In the genomic region with DNA sequence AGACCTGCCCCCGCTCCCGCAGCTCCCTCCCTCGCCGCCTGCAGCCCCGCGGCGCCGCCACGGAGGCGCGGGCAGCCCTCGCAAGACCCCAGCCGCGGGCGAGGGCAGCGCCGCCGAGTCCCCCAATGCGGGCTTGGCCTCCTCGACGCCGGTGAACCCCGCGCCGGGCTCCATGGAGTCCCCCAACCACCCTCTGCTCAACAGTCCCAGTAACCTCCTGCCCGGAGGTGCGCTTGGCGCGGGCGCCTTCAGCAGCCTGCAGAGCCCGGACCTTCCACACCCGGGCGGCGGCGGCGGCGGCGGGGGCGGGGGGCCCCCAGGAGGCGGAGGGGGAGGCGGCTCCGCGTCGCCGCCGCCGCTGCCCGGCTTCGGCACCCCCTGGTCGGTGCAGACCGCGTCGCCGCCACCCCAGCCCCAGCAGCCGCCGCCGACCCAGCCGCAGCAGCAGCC, we compare ENCODE assay signal across 1 cellular context.
A peak's percentile ranks its signal among the peaks of the same experiment; 100 is the strongest.
TF ChIP-seq lines count a peak whose summit lies in the region.

No MANE protein-coding gene starts in this region.

TF ChIP-seq in H1, 55 proteins besides CTCF, POLR2A, EP300 and RAD21 (continued from another document):
- no peak for TF ChIP-seq CHD7 (IDR thresholded peaks at IDR 0.05; ENCODE audit: insufficient replicate concordance, low read length)
- no peak for TF ChIP-seq TCF12 (IDR thresholded peaks at IDR 0.05; ENCODE audit: low read depth, low read length)
- no peak for TF ChIP-seq ASH2L (IDR thresholded peaks at IDR 0.05; ENCODE audit: low read length)
- TF ChIP-seq BRCA1 (IDR thresholded peaks at IDR 0.05; ENCODE audit: low read depth, low read length): no peak
- TF ChIP-seq TAF1 (IDR thresholded peaks at IDR 0.05; ENCODE audit: low read depth, low read length): no peak
- TF ChIP-seq TBP (IDR thresholded peaks at IDR 0.05; ENCODE audit: low read depth, low read length): no peak
- peak; percentile 23 for TF ChIP-seq EZH2 (IDR thresholded peaks at IDR 0.05; ENCODE audit: low read depth, low read length, severe bottlenecking)
- TF ChIP-seq MAFK (IDR thresholded peaks at IDR 0.05; ENCODE audit: low read depth, low read length): no peak
- no peak for TF ChIP-seq POU5F1 (IDR thresholded peaks at IDR 0.05; ENCODE audit: low read depth, low read length)
- TF ChIP-seq HDAC2 (IDR thresholded peaks at IDR 0.05; ENCODE audit: borderline replicate concordance in 1 of 2, low read depth in 2 of 2, low read length in 2 of 2): no peak
- no peak for TF ChIP-seq GTF2F1 (IDR thresholded peaks at IDR 0.05; ENCODE audit: borderline replicate concordance, low read depth, low read length)
- no peak for TF ChIP-seq RNF2 (IDR thresholded peaks at IDR 0.05; ENCODE audit: borderline replicate concordance, low read depth, low read length, missing control alignments, poor library complexity, severe bottlenecking)
